8 cellular contexts compared by ENCODE assay signal in genomic region chr19:47112664-47113445, GRCh38. TPM values are rescaled to one million over a fixed set of nuclear protein-coding genes. Genes with fewer than 3 reads are reported as not detected.
A peak's percentile ranks its signal among the peaks of the same experiment; 100 is the strongest.
DNase-seq lines count a peak whose midpoint lies in the region; ATAC-seq and TF ChIP-seq lines count a peak whose summit lies in the region.

No MANE protein-coding gene starts in this region.

- DNase-seq in GM10266 (ENCODE audit: extremely low spot score) (peak; percentile 97), NCI-H1092 treated with DMSO at 0.1 percent for 48 hours (lab: John Stamatoyannopoulos, UW) (peak; percentile 96), glomerular endothelial cell (ENCODE audit: extremely low read depth, low read depth, low spot score) (peak; percentile 92), occipital lobe (lab: John Stamatoyannopoulos, UW) (peak; percentile 98)

- H3K27ac ChIP-seq in temporal lobe (ENCODE audit: low read depth, low read length), result peak overlapping the region; percentile 100

- H3K4me1 Mint-ChIP-seq in activated naive CD8-positive, alpha-beta T cell (ENCODE audit: low read depth), result peaks cover 34% of the 10 kb centered on the region

- ATAC-seq in HG02623 (IDR thresholded peaks at IDR 0.05; ENCODE audit: unreplicated experiment) (peak; percentile 79), SK-N-SH treated with all-trans-retinoic acid at 6 μM for 48 hours (peak; percentile 92)

- peak overlapping the region; percentile 97 for H3K4me3 Mint-ChIP-seq in activated naive CD8-positive, alpha-beta T cell

- no peaks in the 10 kb centered on the region for H3K27me3 Mint-ChIP-seq in activated naive CD8-positive, alpha-beta T cell

- peak overlapping the region; percentile 100 for H3K27ac Mint-ChIP-seq in activated naive CD8-positive, alpha-beta T cell

- peaks cover 13% of the 10 kb centered on the region for H3K36me3 Mint-ChIP-seq in activated naive CD8-positive, alpha-beta T cell

- H3K9me3 Mint-ChIP-seq in activated naive CD8-positive, alpha-beta T cell (ENCODE audit: low read depth), result no peaks in the 10 kb centered on the region

- no peak for TF ChIP-seq CTCF in GM10266 (IDR thresholded peaks at IDR 0.05; ENCODE audit: control insufficient read depth, insufficient read depth, low read depth, missing control alignments)

TF ChIP-seq in SK-N-SH treated with all-trans-retinoic acid at 6 μM for 48 hours, 23 proteins besides CTCF, POLR2A, EP300 and RAD21:
- TF ChIP-seq RARB (CRISPR knock-in tag; IDR thresholded peaks at IDR 0.05) (peak; percentile 27; the same call in 1 of the 2 replicates), ESRRG (CRISPR knock-in tag; IDR thresholded peaks at IDR 0.05) (no peak), CSDC2 (CRISPR knock-in tag; IDR thresholded peaks at IDR 0.05) (peak; percentile 68; the same call in 1 of the 2 replicates), SNAI2 (CRISPR knock-in tag; IDR thresholded peaks at IDR 0.05) (no peak), ISL1 (CRISPR knock-in tag; IDR thresholded peaks at IDR 0.05) (no peak), PPARA (CRISPR knock-in tag; IDR thresholded peaks at IDR 0.05; ENCODE audit: borderline replicate concordance) (no peak), ZFP30 (CRISPR knock-in tag; IDR thresholded peaks at IDR 0.05) (no peak), PATZ1 (CRISPR knock-in tag; IDR thresholded peaks at IDR 0.05; ENCODE audit: borderline replicate concordance) (peak; percentile 91), ZC3H10 (CRISPR knock-in tag; IDR thresholded peaks at IDR 0.05) (no peak), TCF4 (CRISPR knock-in tag; IDR thresholded peaks at IDR 0.05; ENCODE audit: borderline replicate concordance) (no peak), GLIS3 (CRISPR knock-in tag; IDR thresholded peaks at IDR 0.05) (no peak), ARNTL (CRISPR knock-in tag; IDR thresholded peaks at IDR 0.05; ENCODE audit: borderline replicate concordance, low read depth) (no peak), TOX (CRISPR knock-in tag; IDR thresholded peaks at IDR 0.05; ENCODE audit: borderline replicate concordance) (no peak), OSR1 (CRISPR knock-in tag; IDR thresholded peaks at IDR 0.05) (no peak), ZNF70 (CRISPR knock-in tag; IDR thresholded peaks at IDR 0.05) (no peak), ZNF565 (CRISPR knock-in tag; conservative IDR thresholded peaks at IDR 0.05; ENCODE audit: low read depth) (no peak), ZNF8 (CRISPR knock-in tag; IDR thresholded peaks at IDR 0.05) (no peak), BACH2 (CRISPR knock-in tag; IDR thresholded peaks at IDR 0.05; ENCODE audit: borderline replicate concordance) (no peak), ZFP3 (CRISPR knock-in tag; IDR thresholded peaks at IDR 0.05) (0 out of 2 replicates have a peak, but pooled peaks have one; percentile 34)
- TF ChIP-seq, protein P1, sequence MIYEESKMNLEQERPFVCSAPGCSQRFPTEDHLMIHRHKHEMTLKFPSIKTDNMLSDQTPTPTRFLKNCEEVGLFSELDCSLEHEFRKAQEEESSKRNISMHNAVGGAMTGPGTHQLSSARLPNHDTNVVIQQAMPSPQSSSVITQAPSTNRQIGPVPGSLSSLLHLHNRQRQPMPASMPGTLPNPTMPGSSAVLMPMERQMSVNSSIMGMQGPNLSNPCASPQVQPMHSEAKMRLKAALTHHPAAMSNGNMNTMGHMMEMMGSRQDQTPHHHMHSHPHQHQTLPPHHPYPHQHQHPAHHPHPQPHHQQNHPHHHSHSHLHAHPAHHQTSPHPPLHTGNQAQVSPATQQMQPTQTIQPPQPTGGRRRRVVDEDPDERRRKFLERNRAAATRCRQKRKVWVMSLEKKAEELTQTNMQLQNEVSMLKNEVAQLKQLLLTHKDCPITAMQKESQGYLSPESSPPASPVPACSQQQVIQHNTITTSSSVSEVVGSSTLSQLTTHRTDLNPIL (CRISPR knock-in tag; IDR thresholded peaks at IDR 0.05; ENCODE audit: low read depth), result no peak
- TF ChIP-seq, protein P2, sequence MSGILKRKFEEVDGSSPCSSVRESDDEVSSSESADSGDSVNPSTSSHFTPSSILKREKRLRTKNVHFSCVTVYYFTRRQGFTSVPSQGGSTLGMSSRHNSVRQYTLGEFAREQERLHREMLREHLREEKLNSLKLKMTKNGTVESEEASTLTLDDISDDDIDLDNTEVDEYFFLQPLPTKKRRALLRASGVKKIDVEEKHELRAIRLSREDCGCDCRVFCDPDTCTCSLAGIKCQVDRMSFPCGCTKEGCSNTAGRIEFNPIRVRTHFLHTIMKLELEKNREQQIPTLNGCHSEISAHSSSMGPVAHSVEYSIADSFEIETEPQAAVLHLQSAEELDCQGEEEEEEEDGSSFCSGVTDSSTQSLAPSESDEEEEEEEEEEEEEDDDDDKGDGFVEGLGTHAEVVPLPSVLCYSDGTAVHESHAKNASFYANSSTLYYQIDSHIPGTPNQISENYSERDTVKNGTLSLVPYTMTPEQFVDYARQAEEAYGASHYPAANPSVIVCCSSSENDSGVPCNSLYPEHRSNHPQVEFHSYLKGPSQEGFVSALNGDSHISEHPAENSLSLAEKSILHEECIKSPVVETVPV (CRISPR knock-in tag; IDR thresholded peaks at IDR 0.05), result 0 out of 2 replicates have a peak, but pooled peaks have one; percentile 25
- TF ChIP-seq, protein P3, sequence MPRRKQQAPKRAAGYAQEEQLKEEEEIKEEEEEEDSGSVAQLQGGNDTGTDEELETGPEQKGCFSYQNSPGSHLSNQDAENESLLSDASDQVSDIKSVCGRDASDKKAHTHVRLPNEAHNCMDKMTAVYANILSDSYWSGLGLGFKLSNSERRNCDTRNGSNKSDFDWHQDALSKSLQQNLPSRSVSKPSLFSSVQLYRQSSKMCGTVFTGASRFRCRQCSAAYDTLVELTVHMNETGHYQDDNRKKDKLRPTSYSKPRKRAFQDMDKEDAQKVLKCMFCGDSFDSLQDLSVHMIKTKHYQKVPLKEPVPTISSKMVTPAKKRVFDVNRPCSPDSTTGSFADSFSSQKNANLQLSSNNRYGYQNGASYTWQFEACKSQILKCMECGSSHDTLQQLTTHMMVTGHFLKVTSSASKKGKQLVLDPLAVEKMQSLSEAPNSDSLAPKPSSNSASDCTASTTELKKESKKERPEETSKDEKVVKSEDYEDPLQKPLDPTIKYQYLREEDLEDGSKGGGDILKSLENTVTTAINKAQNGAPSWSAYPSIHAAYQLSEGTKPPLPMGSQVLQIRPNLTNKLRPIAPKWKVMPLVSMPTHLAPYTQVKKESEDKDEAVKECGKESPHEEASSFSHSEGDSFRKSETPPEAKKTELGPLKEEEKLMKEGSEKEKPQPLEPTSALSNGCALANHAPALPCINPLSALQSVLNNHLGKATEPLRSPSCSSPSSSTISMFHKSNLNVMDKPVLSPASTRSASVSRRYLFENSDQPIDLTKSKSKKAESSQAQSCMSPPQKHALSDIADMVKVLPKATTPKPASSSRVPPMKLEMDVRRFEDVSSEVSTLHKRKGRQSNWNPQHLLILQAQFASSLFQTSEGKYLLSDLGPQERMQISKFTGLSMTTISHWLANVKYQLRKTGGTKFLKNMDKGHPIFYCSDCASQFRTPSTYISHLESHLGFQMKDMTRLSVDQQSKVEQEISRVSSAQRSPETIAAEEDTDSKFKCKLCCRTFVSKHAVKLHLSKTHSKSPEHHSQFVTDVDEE (CRISPR knock-in tag; IDR thresholded peaks at IDR 0.05), result no peak
- TF ChIP-seq, protein P4, sequence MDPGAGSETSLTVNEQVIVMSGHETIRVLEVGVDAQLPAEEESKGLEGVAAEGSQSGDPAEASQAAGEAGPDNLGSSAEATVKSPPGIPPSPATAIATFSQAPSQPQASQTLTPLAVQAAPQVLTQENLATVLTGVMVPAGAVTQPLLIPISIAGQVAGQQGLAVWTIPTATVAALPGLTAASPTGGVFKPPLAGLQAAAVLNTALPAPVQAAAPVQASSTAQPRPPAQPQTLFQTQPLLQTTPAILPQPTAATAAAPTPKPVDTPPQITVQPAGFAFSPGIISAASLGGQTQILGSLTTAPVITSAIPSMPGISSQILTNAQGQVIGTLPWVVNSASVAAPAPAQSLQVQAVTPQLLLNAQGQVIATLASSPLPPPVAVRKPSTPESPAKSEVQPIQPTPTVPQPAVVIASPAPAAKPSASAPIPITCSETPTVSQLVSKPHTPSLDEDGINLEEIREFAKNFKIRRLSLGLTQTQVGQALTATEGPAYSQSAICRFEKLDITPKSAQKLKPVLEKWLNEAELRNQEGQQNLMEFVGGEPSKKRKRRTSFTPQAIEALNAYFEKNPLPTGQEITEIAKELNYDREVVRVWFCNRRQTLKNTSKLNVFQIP (CRISPR knock-in tag; IDR thresholded peaks at IDR 0.05; ENCODE audit: borderline replicate concordance, low read depth), result no peak

RNA-seq across cellular contexts. Expression of gene ZC3H4, which starts 0.7 kb away (rescaled TPM):
- total RNA-seq in glomerular endothelial cell (24.1 and 35.4 TPM in 2 replicates), occipital lobe (11.2 TPM), temporal lobe (14.0 TPM)

RNA-seq across cellular contexts. Expression of gene SAE1, which starts 17.8 kb away (rescaled TPM):
- total RNA-seq in glomerular endothelial cell (121 and 124 TPM in 2 replicates), occipital lobe (76.3 TPM), temporal lobe (73.5 TPM)

Comparison
In these comparisons a context has a peak if more than half of its experiments do, and no peak if none do; other contexts are left out.
1. Peak in every context shown above with its lines: DNase-seq, ATAC-seq and H3K27ac ChIP-seq.